1 cellular context compared by ENCODE assay signal in the genomic region with DNA sequence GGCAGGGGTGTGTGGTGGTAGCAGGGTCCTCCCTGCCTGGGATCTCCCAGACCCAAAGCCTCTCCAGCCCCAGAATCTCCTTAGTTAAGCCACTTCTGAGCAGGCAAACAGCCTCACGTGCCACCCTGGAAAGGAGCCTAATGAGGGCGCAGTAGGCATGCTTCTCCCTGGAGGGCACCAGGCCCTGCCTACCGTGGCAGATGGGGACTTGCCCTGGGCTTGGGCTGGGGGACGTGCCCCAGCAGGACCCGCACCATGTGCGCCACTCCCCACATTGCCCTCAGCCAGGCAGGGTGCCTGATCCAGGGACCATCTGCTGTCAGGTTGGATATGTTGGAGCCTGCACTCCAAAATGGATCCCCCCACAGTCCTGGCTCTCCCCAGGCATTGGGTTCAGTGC.
TF ChIP-seq lines count a peak whose summit lies in the region.

No MANE protein-coding gene starts in this region.

TF ChIP-seq in HEK293, 187 proteins besides CTCF, POLR2A, EP300 and RAD21 (continued from another document):
- TF ChIP-seq, protein P1, sequence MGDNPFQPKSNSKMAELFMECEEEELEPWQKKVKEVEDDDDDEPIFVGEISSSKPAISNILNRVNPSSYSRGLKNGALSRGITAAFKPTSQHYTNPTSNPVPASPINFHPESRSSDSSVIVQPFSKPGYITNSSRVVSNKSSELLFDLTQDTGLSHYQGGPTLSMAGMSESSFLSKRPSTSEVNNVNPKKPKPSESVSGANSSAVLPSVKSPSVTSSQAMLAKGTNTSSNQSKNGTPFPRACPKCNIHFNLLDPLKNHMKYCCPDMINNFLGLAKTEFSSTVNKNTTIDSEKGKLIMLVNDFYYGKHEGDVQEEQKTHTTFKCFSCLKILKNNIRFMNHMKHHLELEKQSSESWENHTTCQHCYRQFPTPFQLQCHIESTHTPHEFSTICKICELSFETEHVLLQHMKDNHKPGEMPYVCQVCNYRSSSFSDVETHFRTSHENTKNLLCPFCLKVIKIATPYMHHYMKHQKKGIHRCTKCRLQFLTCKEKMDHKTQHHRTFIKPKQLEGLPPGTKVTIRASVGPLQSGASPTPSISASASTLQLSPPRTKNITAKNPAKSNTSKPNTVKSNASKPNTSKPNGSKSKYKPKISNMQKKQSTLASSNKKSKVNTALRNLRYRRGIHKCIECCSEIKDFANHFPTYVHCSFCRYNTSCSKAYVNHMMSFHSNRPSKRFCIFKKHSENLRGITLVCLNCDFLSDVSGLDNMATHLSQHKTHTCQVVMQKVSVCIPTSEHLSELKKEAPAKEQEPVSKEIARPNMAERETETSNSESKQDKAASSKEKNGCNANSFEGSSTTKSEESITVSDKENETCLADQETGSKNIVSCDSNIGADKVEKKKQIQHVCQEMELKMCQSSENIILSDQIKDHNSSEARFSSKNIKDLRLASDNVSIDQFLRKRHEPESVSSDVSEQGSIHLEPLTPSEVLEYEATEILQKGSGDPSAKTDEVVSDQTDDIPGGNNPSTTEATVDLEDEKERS (tag by site-specific recombination; IDR thresholded peaks at IDR 0.05): no peak
